Comparison of ENCODE assay signal across 30 cellular contexts in genomic region chr9:106918825-106919509, GRCh38. TPM values are rescaled to one million over a fixed set of nuclear protein-coding genes. Genes with fewer than 3 reads are reported as not detected.
DNase-seq lines count a peak whose midpoint lies in the region; ATAC-seq, FAIRE-seq and TF ChIP-seq lines count a peak whose summit lies in the region.
"Had no signal": no experiment of that assay in that cellular context is flagged by ENCODE, and none has a peak within 500 bp of the region (broad histone marks: within the 10 kb centered on the region; RNA-seq: fewer than 3 reads in every experiment).

No MANE protein-coding gene starts in this region.

- H3K27me3 Mint-ChIP-seq in H9 (ENCODE audit: low read depth), result no peaks in the 10 kb centered on the region
- H3K27me3 Mint-ChIP-seq in progenitor cell of endocrine pancreas, result no peaks in the 10 kb centered on the region

- DNase-seq in H9 (no peak), GM12878 (ENCODE audit: low read depth, low spot score) (no peak), hepatocyte (ENCODE audit: low spot score) (no peak), progenitor cell of endocrine pancreas (ENCODE audit: low spot score, unreplicated experiment) (no peak), putamen (ENCODE audit: low spot score) (no peak)
- DNase-seq: activated CD4-positive, alpha-beta T cell treated with anti-CD3 and anti-CD28 coated beads for 1 hour; activated CD8-positive, alpha-beta T cell treated with anti-CD3 and anti-CD28 coated beads, Interleukin-2, amount 10 ng/mL, durations not matched to agents 7 days and 5 days; activated gamma-delta T cell treated with Interleukin-2 at 50 U/mL for 16 hours; activated T-cell treated with anti-CD3 and anti-CD28 coated beads for 4 hours; effector CD8-positive, alpha-beta T cell; erythroblast; foreskin fibroblast; hippocampal formation; immature natural killer cell; left lung; NCI-H1417 treated with DMSO at 0.1 percent for 48 hours; NCI-H2081 treated with DMSO at 0.1 percent for 48 hours; NCI-H510A; Peyer's patch; stimulated activated CD4-positive, alpha-beta T cell treated with anti-CD3 and anti-CD28 coated beads, Interleukin-2, amount 100 ng/mL, for 48 hours; T-helper 1 cell had no signal

- H3K4me3 ChIP-seq in GM12878 (no peak overlapping the region), hepatocyte (no peak overlapping the region)
- H3K4me3 ChIP-seq: K562, left lung, Peyer's patch, SJSA1 had no signal

- H3K4me1 Mint-ChIP-seq in H9 (peaks cover 58 to 64% of the 10 kb centered on the region in 2 experiments), progenitor cell of endocrine pancreas (ENCODE audit: low read depth) (peaks cover 51% of the 10 kb centered on the region)
- H3K4me1 Mint-ChIP-seq: stimulated activated effector memory CD8-positive, alpha-beta T cell treated with anti-CD3 and anti-CD28 coated beads, Interleukin-12 subunit alpha, Interleukin-12 subunit beta, amount 100 ng/mL, for 72 hours had no signal

- peaks cover 19% of the 10 kb centered on the region; the same call in 1 of the 2 replicates for H3K79me2 ChIP-seq in H9 (ENCODE audit: insufficient read depth, low read length)
- H3K79me2 ChIP-seq in GM12878 (ENCODE audit: control insufficient read depth, insufficient read depth, low read length), result no peaks in the 10 kb centered on the region
- H3K79me2 ChIP-seq in hepatocyte, result peaks cover 69% of the 10 kb centered on the region

- TF ChIP-seq CTCF in H9 (conservative IDR thresholded peaks at IDR 0.05), result no peak
- no peak for TF ChIP-seq CTCF in GM12878 (IDR thresholded peaks at IDR 0.05 in 2 of 3, conservative IDR thresholded peaks at IDR 0.05 in 1 of 3; ENCODE audit: control insufficient read depth in 2 of 3, extremely low read depth in 1 of 3, insufficient read depth in 1 of 3, low read depth in 3 of 3, low read length in 3 of 3)
- no peak for TF ChIP-seq CTCF in hepatocyte (IDR thresholded peaks at IDR 0.05; ENCODE audit: poor library complexity)
- no peak for TF ChIP-seq CTCF in progenitor cell of endocrine pancreas (IDR thresholded peaks at IDR 0.05; ENCODE audit: unreplicated experiment)

- H3K27me3 ChIP-seq in H9 (ENCODE audit: insufficient read depth, low read length) (no peaks in the 10 kb centered on the region), GM12878 (replicated peaks in 1 of 2; ENCODE audit: control insufficient read depth in 2 of 2, insufficient read depth in 2 of 2, low read length in 1 of 2) (no peaks in the 10 kb centered on the region), hepatocyte (no peaks in the 10 kb centered on the region)
- H3K27me3 ChIP-seq: left lung, Peyer's patch, SJSA1 had no signal

- TF ChIP-seq RAD21 in GM12878 (IDR thresholded peaks at IDR 0.05; ENCODE audit: insufficient read depth, low read depth, low read length), result no peak

- no peak overlapping the region for H3K14ac ChIP-seq in H9 (ENCODE audit: insufficient read depth, low read length)

- H3K9me3 ChIP-seq in H9 (ENCODE audit: control insufficient read depth, low read depth, low read length) (no peaks in the 10 kb centered on the region), GM12878 (replicated peaks; ENCODE audit: control insufficient read depth, insufficient read depth, low read length) (no peaks in the 10 kb centered on the region), hepatocyte (ENCODE audit: low read depth) (no peaks in the 10 kb centered on the region)
- H3K9me3 ChIP-seq: left lung, Peyer's patch, SJSA1 had no signal

- no peak overlapping the region for H3K4me3 Mint-ChIP-seq in H9
- peak overlapping the region; percentile 10 for H3K4me3 Mint-ChIP-seq in progenitor cell of endocrine pancreas (ENCODE audit: low read depth)
- H3K4me3 Mint-ChIP-seq: activated CD8-positive, alpha-beta T cell treated with anti-CD3 and anti-CD28 coated beads, Interleukin-2, amount 10 ng/mL, durations not matched to agents 7 days and 5 days; immature natural killer cell; stimulated activated effector memory CD8-positive, alpha-beta T cell treated with anti-CD3 and anti-CD28 coated beads, Interleukin-12 subunit alpha, Interleukin-12 subunit beta, amount 100 ng/mL, for 72 hours had no signal

- H3K79me1 ChIP-seq in H9 (ENCODE audit: insufficient read depth, low read depth, low read length, poor library complexity, severe bottlenecking), result peaks cover 6% of the 10 kb centered on the region

- SMC1A ChIA-PET in GM12878 (lab: Charles Lee; ENCODE audit: uncharacterized antibody, unreplicated experiment), result interaction anchor here (1.0 to 7.1 kb wide), 7 partner anchors 14 to 61 kb away, joined by 3 to 100 read pairs (median 4); partner anchors contain the start of gene ZNF462

- H2AK5ac ChIP-seq in H9 (ENCODE audit: insufficient read length, low read length), result no peak overlapping the region

- no peak overlapping the region for H4K5ac ChIP-seq in H9 (ENCODE audit: insufficient read length, low read depth, low read length)

- no peak overlapping the region for H2BK12ac ChIP-seq in H9 (ENCODE audit: insufficient read length, low read depth, low read length)

- H3K23me2 ChIP-seq in H9 (ENCODE audit: insufficient read length, low read depth, low read length, poor library complexity, severe bottlenecking), result no peaks in the 10 kb centered on the region

- no peak overlapping the region for H4K8ac ChIP-seq in H9 (replicated peaks; ENCODE audit: insufficient read length, low read depth, low read length)

- H3K36me3 Mint-ChIP-seq in H9 (ENCODE audit: insufficient read depth in 1 of 3, low read depth in 3 of 3) (peaks cover 34 to 66% (median 44%) of the 10 kb centered on the region in 3 experiments), progenitor cell of endocrine pancreas (ENCODE audit: insufficient read depth) (peaks cover 39% of the 10 kb centered on the region)
- H3K36me3 Mint-ChIP-seq: stimulated activated effector memory CD8-positive, alpha-beta T cell treated with anti-CD3 and anti-CD28 coated beads, Interleukin-12 subunit alpha, Interleukin-12 subunit beta, amount 100 ng/mL, for 72 hours had no signal

- no peak overlapping the region for H3T11ph ChIP-seq in H9 (ENCODE audit: low read length)

- no peak for FAIRE-seq in GM12878 (lab: Jason Lieb, UNC)
- FAIRE-seq: colon, D721Med, K562, TTC549 had no signal

- H2AFZ ChIP-seq in H9 (ENCODE audit: low read length) (no peak overlapping the region), GM12878 (ENCODE audit: control insufficient read depth, low read depth, low read length) (no peak overlapping the region), hepatocyte (no peak overlapping the region)

- H2BK20ac ChIP-seq in H9 (ENCODE audit: low read depth, low read length, poor library complexity, severe bottlenecking), result no peak overlapping the region

- H3K4me1 ChIP-seq in H9 (ENCODE audit: insufficient read depth, low read length) (peaks cover 15% of the 10 kb centered on the region), GM12878 (ENCODE audit: control insufficient read depth, insufficient read depth, low read length) (no peaks in the 10 kb centered on the region), hepatocyte (ENCODE audit: insufficient read depth) (peaks cover 52% of the 10 kb centered on the region)

- POLR2A ChIA-PET in GM12878 (lab: Charles Lee), result interaction anchor here (1.3 to 1.6 kb wide), 2 partner anchors 54 kb away, joined by 3 to 6 read pairs; no protein-coding TSS in a partner anchor

- H4K20me1 ChIP-seq in H9 (ENCODE audit: control insufficient read depth, insufficient read depth, insufficient read length) (no peaks in the 10 kb centered on the region), GM12878 (ENCODE audit: control insufficient read depth, insufficient read depth) (no peaks in the 10 kb centered on the region), hepatocyte (ENCODE audit: insufficient read depth, poor library complexity, severe bottlenecking) (no peaks in the 10 kb centered on the region)

- RAD21 ChIA-PET in GM12878 (lab: Charles Lee; ENCODE audit: unreplicated experiment), result interaction anchor here (0.7 to 1.5 kb wide), 5 partner anchors 30 to 63 kb away, joined by 3 to 9 read pairs (median 4); no protein-coding TSS in a partner anchor

- H3K27ac ChIP-seq in H9 (ENCODE audit: insufficient read length, low read depth, low read length) (no peak overlapping the region), GM12878 (ENCODE audit: control insufficient read depth, insufficient read depth) (no peak overlapping the region), hepatocyte (peak overlapping the region; percentile 99)
- H3K27ac ChIP-seq: left lung, SJSA1 had no signal

- H3K9me2 ChIP-seq in hepatocyte (replicated peaks; ENCODE audit: insufficient read depth), result no peaks in the 10 kb centered on the region

- H3K36me3 ChIP-seq in GM12878 (ENCODE audit: control insufficient read depth in 2 of 2, insufficient read depth in 2 of 2, low read length in 1 of 2) (no peaks in the 10 kb centered on the region), hepatocyte (replicated peaks; ENCODE audit: insufficient read depth, low read depth) (no peaks in the 10 kb centered on the region)

- no peak overlapping the region for H2BK15ac ChIP-seq in H9 (ENCODE audit: low read depth, low read length)

- TF ChIP-seq EP300 in GM12878 (IDR thresholded peaks at IDR 0.05; ENCODE audit: borderline replicate concordance in 1 of 2, control insufficient read depth in 1 of 2, low read depth in 2 of 2, low read length in 2 of 2), result no peak; a peak in 1 of 4 replicates

- H2BK5ac ChIP-seq in H9 (ENCODE audit: insufficient read length, low read length), result no peak overlapping the region

- H3K9me3 Mint-ChIP-seq in H9, result no peaks in the 10 kb centered on the region
- peaks cover 9% of the 10 kb centered on the region for H3K9me3 Mint-ChIP-seq in progenitor cell of endocrine pancreas (ENCODE audit: low read depth)

- ATAC-seq in GM12878 (peak; percentile 58), HG02840 (IDR thresholded peaks at IDR 0.05; ENCODE audit: low FRiP score, unreplicated experiment) (no peak), HG02870 (IDR thresholded peaks at IDR 0.05; ENCODE audit: unreplicated experiment) (no peak), HG02571 (IDR thresholded peaks at IDR 0.05; ENCODE audit: unreplicated experiment) (no peak)
- ATAC-seq: activated CD8-positive, alpha-beta T cell treated with anti-CD3 and anti-CD28 coated beads, Interleukin-2, amount 10 ng/mL, durations not matched to agents 7 days and 5 days; K562; left lung; stimulated activated effector memory CD8-positive, alpha-beta T cell treated with anti-CD3 and anti-CD28 coated beads, Interleukin-12 subunit alpha, Interleukin-12 subunit beta, amount 100 ng/mL, for 72 hours had no signal

- no peak overlapping the region for H3K4ac ChIP-seq in H9 (ENCODE audit: low read depth, low read length)

- no TSS peak for BruUV-seq in GM12878 (replicated peaks; lab: Mats Ljungman, UMichigan)

- H3K27ac Mint-ChIP-seq in H9 (peak overlapping the region in 2 of 3 experiments; percentile 2 to 58; a peak in 4 of 7 replicates), progenitor cell of endocrine pancreas (peak overlapping the region; percentile 66)
- H3K27ac Mint-ChIP-seq: activated CD8-positive, alpha-beta T cell treated with anti-CD3 and anti-CD28 coated beads, Interleukin-2, amount 10 ng/mL, durations not matched to agents 7 days and 5 days; immature natural killer cell; stimulated activated effector memory CD8-positive, alpha-beta T cell treated with anti-CD3 and anti-CD28 coated beads, Interleukin-12 subunit alpha, Interleukin-12 subunit beta, amount 100 ng/mL, for 72 hours had no signal

- intact Hi-C loops in GM12878 (cut with micrococcal nuclease; ENCODE audit: unreplicated experiment), result loop anchor here (5.0 to 10.0 kb wide), 2 partner anchors 118 to 164 kb away; no protein-coding TSS in a partner anchor

- CTCF ChIA-PET in GM12878 (lab: Yijun Ruan, JAX), result interaction anchor here (3.5 kb wide), 1 partner anchor 54 kb away, joined by 15 read pairs; no protein-coding TSS in a partner anchor

- no peak for TF ChIP-seq POLR2A in GM12878 (IDR thresholded peaks at IDR 0.05; ENCODE audit: low read depth, low read length)

- in situ Hi-C loops in GM12878 (cut with MboI), result no loop called here

- no peak overlapping the region for H2BK120ac ChIP-seq in H9 (ENCODE audit: low read depth, low read length, poor library complexity, severe bottlenecking)

- H3K56ac ChIP-seq in H9 (ENCODE audit: insufficient read length, low read depth, low read length), result no peak overlapping the region

- H4K91ac ChIP-seq in H9 (ENCODE audit: insufficient read length, low read depth, low read length), result no peak overlapping the region

- H3K23ac ChIP-seq in H9 (ENCODE audit: insufficient read length, low read depth, low read length), result no peak overlapping the region

- H3K4me2 ChIP-seq in H9 (ENCODE audit: insufficient read depth, insufficient read length, low read length) (no peak overlapping the region), GM12878 (ENCODE audit: control insufficient read depth, insufficient read depth) (no peak overlapping the region), hepatocyte (no peak overlapping the region)

- H3K9ac ChIP-seq in H9 (ENCODE audit: extremely low read depth, insufficient read length, low read length) (no peak overlapping the region), GM12878 (ENCODE audit: control insufficient read depth, insufficient read depth, low read length) (no peak overlapping the region)

- H3K18ac ChIP-seq in H9 (ENCODE audit: insufficient read length, low read depth, low read length), result no peak overlapping the region

- WGBS in H9 (ENCODE audit: extremely low coverage, insufficient read length, low lambda C conversion rate), result no CpG with 5 or more reads among the region's 5 CpGs
- 45% methylated on average over 5 of the region's 5 CpGs for WGBS in GM12878 (ENCODE audit: insufficient coverage, insufficient replicate concordance, low lambda C conversion rate, missing lambda C conversion rate)
- WGBS in hepatocyte (ENCODE audit: low lambda C conversion rate, missing lambda C conversion rate), result 97% methylated on average over 5 of the region's 5 CpGs

RNA-seq across cellular contexts. Expression of gene ZNF462, which starts 56.0 kb away (rescaled TPM):
- total RNA-seq in H9 (2021), result 159 and 164 TPM in 2 replicates
- total RNA-seq in GM12878 (2013; cell fraction: nucleolus; rRNA removed), result 85.2 and 85.6 TPM in 2 replicates
- 0.71 and 1.5 TPM in 2 replicates for total RNA-seq in GM12878 (2014; rRNA removed)
- total RNA-seq in GM12878 (2014; rRNA removed; fragmentation: Illumina TruSeq; extraction: Trizol), result 0.74 and 0.76 TPM in 2 replicates
- total RNA-seq in GM12878 (2021), result 1.7 and 3.2 TPM in 2 replicates
- 0.07 TPM for polyA plus RNA-seq in GM12878 (2011; ENCODE audit: low read depth)
- 8.9 and 13.7 TPM in 2 replicates for polyA plus RNA-seq in GM12878 (2011; rRNA removed)
- 11.4 and 17.7 TPM in 2 replicates for polyA plus RNA-seq in GM12878 (2011; cell fraction: cytosol; rRNA removed)
- 26.6 and 27.7 TPM in 2 replicates for polyA plus RNA-seq in GM12878 (2011; cell fraction: nucleus; rRNA removed)
- polyA plus RNA-seq in GM12878 (2012), result 0.05 and 0.07 TPM in 2 replicates
- polyA plus RNA-seq in GM12878 (2014; fragmentation: Illumina TruSeq; extraction: Trizol), result 0.51 and 1.3 TPM in 2 replicates
- under 1 TPM; 0.27 to 0.42 TPM for polyA plus RNA-seq in GM12878 (2014; fragmentation: Nextera tagmentation; extraction: Ambion mirVana)
- 0.40 and 0.81 TPM in 2 replicates for polyA plus RNA-seq in GM12878 (2014; rRNA removed)
- polyA plus RNA-seq in GM12878 (2016; fragmentation: Nextera tagmentation; extraction: Ambion mirVana), result under 1 TPM; 0.32 to 0.59 TPM
- 35.2 and 49.9 TPM in 2 replicates for polyA minus RNA-seq in GM12878 (2011; rRNA and poly(A)+ RNA removed)
- 26.5 and 36.1 TPM in 2 replicates for polyA minus RNA-seq in GM12878 (2011; cell fraction: cytosol; rRNA and poly(A)+ RNA removed)
- 50.5 and 80.2 TPM in 2 replicates for polyA minus RNA-seq in GM12878 (2011; cell fraction: nucleus; rRNA and poly(A)+ RNA removed)
- total RNA-seq in hepatocyte, result 13.8 and 27.5 TPM in 2 replicates
- polyA plus RNA-seq in hepatocyte, result 7.8 and 8.6 TPM in 2 replicates
- 102 and 103 TPM in 2 replicates for total RNA-seq in progenitor cell of endocrine pancreas
- total RNA-seq: activated CD8-positive, alpha-beta T cell treated with anti-CD3 and anti-CD28 coated beads, Interleukin-2, amount 10 ng/mL, durations not matched to agents 7 days and 5 days had no signal
- polyA plus RNA-seq: K562 had no signal
